1 cellular context compared by ENCODE assay signal in the genomic region with DNA sequence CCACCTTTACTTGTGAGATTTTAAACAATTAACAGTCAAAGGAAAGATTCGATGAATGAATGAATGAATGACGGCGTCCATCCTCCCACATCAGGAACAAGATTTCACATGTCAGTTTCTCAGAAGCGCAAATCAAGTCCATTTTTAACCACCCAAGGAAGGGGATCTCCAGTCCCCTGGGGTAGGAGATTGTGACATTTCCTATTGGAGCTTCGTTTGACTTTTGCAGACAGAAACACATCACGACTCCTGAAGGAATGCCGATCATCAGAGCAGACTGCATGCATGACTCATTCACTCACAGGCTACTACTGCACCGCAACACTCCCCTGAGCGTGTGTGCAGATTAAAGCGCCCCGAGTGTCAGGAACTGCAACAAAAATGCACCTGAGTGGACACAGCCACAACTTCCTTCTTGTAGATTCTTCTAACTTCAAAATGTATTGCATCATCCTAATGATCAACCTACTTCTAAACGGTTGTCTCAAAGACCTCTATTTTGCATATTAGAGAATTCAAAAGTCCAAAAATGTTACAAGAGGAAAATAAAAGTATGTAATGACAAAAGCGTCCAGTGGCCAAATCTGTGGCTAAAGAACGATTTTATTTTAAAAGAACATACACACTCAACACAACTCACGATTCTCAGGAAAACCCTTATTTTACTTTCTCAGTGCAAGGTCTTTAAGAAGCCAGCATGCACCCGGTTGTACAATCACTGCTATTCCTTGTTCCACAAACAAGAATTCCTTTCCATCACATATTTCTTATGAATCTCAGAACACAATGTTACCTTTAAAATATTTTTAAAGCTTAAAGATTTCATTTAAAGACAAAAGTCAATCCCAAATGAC.
TF ChIP-seq lines count a peak whose summit lies in the region.

No MANE protein-coding gene starts in this region.

TF ChIP-seq in HCT116, 20 proteins besides CTCF, POLR2A, EP300 and RAD21 (continued from another document):
- TF ChIP-seq, protein P1, sequence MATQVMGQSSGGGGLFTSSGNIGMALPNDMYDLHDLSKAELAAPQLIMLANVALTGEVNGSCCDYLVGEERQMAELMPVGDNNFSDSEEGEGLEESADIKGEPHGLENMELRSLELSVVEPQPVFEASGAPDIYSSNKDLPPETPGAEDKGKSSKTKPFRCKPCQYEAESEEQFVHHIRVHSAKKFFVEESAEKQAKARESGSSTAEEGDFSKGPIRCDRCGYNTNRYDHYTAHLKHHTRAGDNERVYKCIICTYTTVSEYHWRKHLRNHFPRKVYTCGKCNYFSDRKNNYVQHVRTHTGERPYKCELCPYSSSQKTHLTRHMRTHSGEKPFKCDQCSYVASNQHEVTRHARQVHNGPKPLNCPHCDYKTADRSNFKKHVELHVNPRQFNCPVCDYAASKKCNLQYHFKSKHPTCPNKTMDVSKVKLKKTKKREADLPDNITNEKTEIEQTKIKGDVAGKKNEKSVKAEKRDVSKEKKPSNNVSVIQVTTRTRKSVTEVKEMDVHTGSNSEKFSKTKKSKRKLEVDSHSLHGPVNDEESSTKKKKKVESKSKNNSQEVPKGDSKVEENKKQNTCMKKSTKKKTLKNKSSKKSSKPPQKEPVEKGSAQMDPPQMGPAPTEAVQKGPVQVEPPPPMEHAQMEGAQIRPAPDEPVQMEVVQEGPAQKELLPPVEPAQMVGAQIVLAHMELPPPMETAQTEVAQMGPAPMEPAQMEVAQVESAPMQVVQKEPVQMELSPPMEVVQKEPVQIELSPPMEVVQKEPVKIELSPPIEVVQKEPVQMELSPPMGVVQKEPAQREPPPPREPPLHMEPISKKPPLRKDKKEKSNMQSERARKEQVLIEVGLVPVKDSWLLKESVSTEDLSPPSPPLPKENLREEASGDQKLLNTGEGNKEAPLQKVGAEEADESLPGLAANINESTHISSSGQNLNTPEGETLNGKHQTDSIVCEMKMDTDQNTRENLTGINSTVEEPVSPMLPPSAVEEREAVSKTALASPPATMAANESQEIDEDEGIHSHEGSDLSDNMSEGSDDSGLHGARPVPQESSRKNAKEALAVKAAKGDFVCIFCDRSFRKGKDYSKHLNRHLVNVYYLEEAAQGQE (IDR thresholded peaks at IDR 0.05; ENCODE audit: low read depth): no peak
